ENCODE assay signal across 9 cellular contexts in the genomic region with DNA sequence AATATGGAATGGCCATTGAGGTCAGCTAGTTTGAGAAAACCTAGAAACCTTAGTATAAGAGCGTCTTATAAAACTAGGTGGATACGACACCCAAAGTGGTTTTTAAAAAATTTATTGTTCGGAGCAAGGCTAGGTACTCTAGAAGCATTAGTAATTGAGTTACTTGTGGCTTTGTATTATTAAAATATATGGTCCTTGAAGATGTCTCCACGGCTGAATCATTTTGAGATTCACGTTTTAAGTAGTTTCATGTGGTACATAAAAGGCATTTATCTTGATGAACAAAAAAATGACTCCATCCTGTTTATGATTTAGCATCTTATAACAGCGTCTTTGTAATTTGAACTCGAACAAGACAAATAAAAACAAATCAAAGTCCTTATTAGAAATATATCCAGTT. TPM values are rescaled to one million over a fixed set of nuclear protein-coding genes. Genes with fewer than 3 reads are reported as not detected.
"Had no signal": no experiment of that assay in that cellular context is flagged by ENCODE, and none has a peak within 500 bp of the region (broad histone marks: within the 10 kb centered on the region; RNA-seq: fewer than 3 reads in every experiment).

No MANE protein-coding gene starts in this region.

RNA-seq across cellular contexts. Expression of a gene that starts 44.9 kb away (rescaled TPM):
- total RNA-seq: LHCN-M2, MCF 10A, NCI-H460, OCI-LY7, PC-9, Right ventricle myocardium inferior, RPMI7951, SJCRH30, SK-MEL-5 had no signal
